1 cellular context compared by ENCODE assay signal in genomic region chr6:37122861-37123260, GRCh38.
TF ChIP-seq lines count a peak whose summit lies in the region.

No MANE protein-coding gene starts in this region.

TF ChIP-seq in K562, 482 proteins besides CTCF, POLR2A, EP300 and RAD21 (continued from another document):
- TF ChIP-seq MITF (IDR thresholded peaks at IDR 0.05), result no peak
- TF ChIP-seq POLR2H (tag; IDR thresholded peaks at IDR 0.05; ENCODE audit: low read depth), result no peak
- no peak for TF ChIP-seq SUPT5H (IDR thresholded peaks at IDR 0.05)
- no peak for TF ChIP-seq ZBTB17 (CRISPR knock-in tag; IDR thresholded peaks at IDR 0.05)
- no peak for TF ChIP-seq ZNF583 (CRISPR knock-in tag; IDR thresholded peaks at IDR 0.05)
- no peak for TF ChIP-seq ZNF174 (CRISPR knock-in tag; IDR thresholded peaks at IDR 0.05)
TF ChIP-seq in K562: peak in this region for 0.
